In genomic region chr7:100492738-100493475, GRCh38 we compare ENCODE assay signal across 1 cellular context.
TF ChIP-seq lines count a peak whose summit lies in the region.

No MANE protein-coding gene starts in this region.

TF ChIP-seq in GM12878, 131 proteins besides CTCF, POLR2A, EP300 and RAD21:
- no peak for TF ChIP-seq SIX5 (IDR thresholded peaks at IDR 0.05; ENCODE audit: low read depth, low read length, severe bottlenecking)
- no peak for TF ChIP-seq RCOR1 (conservative IDR thresholded peaks at IDR 0.05; ENCODE audit: low read depth, low read length)
- no peak for TF ChIP-seq ZNF207 (IDR thresholded peaks at IDR 0.05; ENCODE audit: borderline replicate concordance)
- no peak for TF ChIP-seq CEBPB (IDR thresholded peaks at IDR 0.05; ENCODE audit: borderline replicate concordance in 1 of 2, low read depth in 2 of 2, low read length in 2 of 2)
- no peak for TF ChIP-seq SMAD5 (IDR thresholded peaks at IDR 0.05; ENCODE audit: low read depth)
- no peak for TF ChIP-seq ATF7 (IDR thresholded peaks at IDR 0.05; ENCODE audit: low read depth)
- TF ChIP-seq MTA2 (IDR thresholded peaks at IDR 0.05; ENCODE audit: low read depth): no peak
- no peak for TF ChIP-seq IRF5 (IDR thresholded peaks at IDR 0.05; ENCODE audit: borderline replicate concordance)
- no peak for TF ChIP-seq NBN (IDR thresholded peaks at IDR 0.05)
TF ChIP-seq in GM12878: peak in this region for 0.
